Comparison of ENCODE assay signal across 1 cellular context in the genomic region with DNA sequence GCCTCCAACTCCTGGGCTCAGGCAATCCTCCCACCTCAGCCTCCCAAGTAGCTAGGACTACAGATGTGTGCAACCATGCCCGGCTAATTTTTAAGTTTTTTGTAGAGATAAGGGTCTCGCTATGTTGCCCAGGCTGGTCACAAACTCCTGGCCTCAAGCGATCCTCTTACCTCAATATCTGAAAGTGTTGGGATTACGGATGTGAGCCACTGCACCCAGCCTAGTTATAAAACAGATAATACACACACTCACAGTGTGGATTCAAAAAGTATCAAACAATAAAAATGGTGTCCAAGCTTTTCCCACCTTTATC.
TF ChIP-seq lines count a peak whose summit lies in the region.

No MANE protein-coding gene starts in this region.

TF ChIP-seq in K562, 482 proteins besides CTCF, POLR2A, EP300 and RAD21 (continues in another document):
- TF ChIP-seq FOXK1 (CRISPR knock-in tag; IDR thresholded peaks at IDR 0.05; ENCODE audit: borderline replicate concordance) (no peak), MEF2D (tag; conservative IDR thresholded peaks at IDR 0.05; ENCODE audit: low read depth) (no peak), HDGF (IDR thresholded peaks at IDR 0.05) (no peak), MAZ (CRISPR knock-in tag; conservative IDR thresholded peaks at IDR 0.05 in 1 of 2, IDR thresholded peaks at IDR 0.05 in 1 of 2) (no peak), NR3C1 (CRISPR knock-in tag; IDR thresholded peaks at IDR 0.05) (no peak), ZNF696 (CRISPR knock-in tag; conservative IDR thresholded peaks at IDR 0.05) (no peak), ELF2 (CRISPR knock-in tag; IDR thresholded peaks at IDR 0.05) (no peak), HNRNPUL1 (IDR thresholded peaks at IDR 0.05; ENCODE audit: low read length) (no peak), CBX2 (IDR thresholded peaks at IDR 0.05; ENCODE audit: insufficient read depth, low read length, poor library complexity, severe bottlenecking) (no peak), IFI16 (CRISPR knock-in tag; IDR thresholded peaks at IDR 0.05) (no peak), NFXL1 (CRISPR knock-in tag; IDR thresholded peaks at IDR 0.05) (no peak), ZNF146 (CRISPR knock-in tag; IDR thresholded peaks at IDR 0.05; ENCODE audit: unreplicated experiment) (no peak), RBM25 (IDR thresholded peaks at IDR 0.05; ENCODE audit: low read depth, low read length, severe bottlenecking) (no peak), ZNF263 (CRISPR knock-in tag; IDR thresholded peaks at IDR 0.05; ENCODE audit: borderline replicate concordance) (no peak), ZNF408 (CRISPR knock-in tag; IDR thresholded peaks at IDR 0.05; ENCODE audit: low read depth) (no peak), CBX5 (IDR thresholded peaks at IDR 0.05; ENCODE audit: borderline replicate concordance, low read depth) (no peak), ELF1 (tag; IDR thresholded peaks at IDR 0.05) (no peak), DPF2 (IDR thresholded peaks at IDR 0.05) (no peak), OTX1 (CRISPR knock-in tag; IDR thresholded peaks at IDR 0.05) (no peak)
- TF ChIP-seq, protein P1, sequence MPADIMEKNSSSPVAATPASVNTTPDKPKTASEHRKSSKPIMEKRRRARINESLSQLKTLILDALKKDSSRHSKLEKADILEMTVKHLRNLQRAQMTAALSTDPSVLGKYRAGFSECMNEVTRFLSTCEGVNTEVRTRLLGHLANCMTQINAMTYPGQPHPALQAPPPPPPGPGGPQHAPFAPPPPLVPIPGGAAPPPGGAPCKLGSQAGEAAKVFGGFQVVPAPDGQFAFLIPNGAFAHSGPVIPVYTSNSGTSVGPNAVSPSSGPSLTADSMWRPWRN (IDR thresholded peaks at IDR 0.05; ENCODE audit: low read depth), result no peak
- TF ChIP-seq, protein P2, sequence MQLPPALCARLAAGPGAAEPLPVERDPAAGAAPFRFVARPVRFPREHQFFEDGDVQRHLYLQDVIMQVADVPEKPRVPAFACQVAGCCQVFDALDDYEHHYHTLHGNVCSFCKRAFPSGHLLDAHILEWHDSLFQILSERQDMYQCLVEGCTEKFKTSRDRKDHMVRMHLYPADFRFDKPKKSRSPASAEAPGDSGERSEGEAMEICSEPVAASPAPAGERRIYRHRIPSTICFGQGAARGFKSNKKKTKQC (CRISPR knock-in tag; IDR thresholded peaks at IDR 0.05), result 0 out of 2 replicates have a peak, but pooled peaks have one; percentile 34
- TF ChIP-seq, protein P3, sequence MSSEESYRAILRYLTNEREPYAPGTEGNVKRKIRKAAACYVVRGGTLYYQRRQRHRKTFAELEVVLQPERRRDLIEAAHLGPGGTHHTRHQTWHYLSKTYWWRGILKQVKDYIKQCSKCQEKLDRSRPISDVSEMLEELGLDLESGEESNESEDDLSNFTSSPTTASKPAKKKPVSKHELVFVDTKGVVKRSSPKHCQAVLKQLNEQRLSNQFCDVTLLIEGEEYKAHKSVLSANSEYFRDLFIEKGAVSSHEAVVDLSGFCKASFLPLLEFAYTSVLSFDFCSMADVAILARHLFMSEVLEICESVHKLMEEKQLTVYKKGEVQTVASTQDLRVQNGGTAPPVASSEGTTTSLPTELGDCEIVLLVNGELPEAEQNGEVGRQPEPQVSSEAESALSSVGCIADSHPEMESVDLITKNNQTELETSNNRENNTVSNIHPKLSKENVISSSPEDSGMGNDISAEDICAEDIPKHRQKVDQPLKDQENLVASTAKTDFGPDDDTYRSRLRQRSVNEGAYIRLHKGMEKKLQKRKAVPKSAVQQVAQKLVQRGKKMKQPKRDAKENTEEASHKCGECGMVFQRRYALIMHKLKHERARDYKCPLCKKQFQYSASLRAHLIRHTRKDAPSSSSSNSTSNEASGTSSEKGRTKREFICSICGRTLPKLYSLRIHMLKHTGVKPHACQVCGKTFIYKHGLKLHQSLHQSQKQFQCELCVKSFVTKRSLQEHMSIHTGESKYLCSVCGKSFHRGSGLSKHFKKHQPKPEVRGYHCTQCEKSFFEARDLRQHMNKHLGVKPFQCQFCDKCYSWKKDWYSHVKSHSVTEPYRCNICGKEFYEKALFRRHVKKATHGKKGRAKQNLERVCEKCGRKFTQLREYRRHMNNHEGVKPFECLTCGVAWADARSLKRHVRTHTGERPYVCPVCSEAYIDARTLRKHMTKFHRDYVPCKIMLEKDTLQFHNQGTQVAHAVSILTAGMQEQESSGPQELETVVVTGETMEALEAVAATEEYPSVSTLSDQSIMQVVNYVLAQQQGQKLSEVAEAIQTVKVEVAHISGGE (CRISPR knock-in tag; IDR thresholded peaks at IDR 0.05), result no peak
- TF ChIP-seq, protein P4, sequence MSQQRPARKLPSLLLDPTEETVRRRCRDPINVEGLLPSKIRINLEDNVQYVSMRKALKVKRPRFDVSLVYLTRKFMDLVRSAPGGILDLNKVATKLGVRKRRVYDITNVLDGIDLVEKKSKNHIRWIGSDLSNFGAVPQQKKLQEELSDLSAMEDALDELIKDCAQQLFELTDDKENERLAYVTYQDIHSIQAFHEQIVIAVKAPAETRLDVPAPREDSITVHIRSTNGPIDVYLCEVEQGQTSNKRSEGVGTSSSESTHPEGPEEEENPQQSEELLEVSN (IDR thresholded peaks at IDR 0.05; ENCODE audit: borderline replicate concordance in 1 of 2, extremely low read depth in 1 of 2, insufficient read depth in 1 of 2, insufficient read length in 1 of 2, low read depth in 1 of 2, low read length in 1 of 2, poor library complexity in 1 of 2, severe bottlenecking in 1 of 2), result no peak
- TF ChIP-seq, protein P5, sequence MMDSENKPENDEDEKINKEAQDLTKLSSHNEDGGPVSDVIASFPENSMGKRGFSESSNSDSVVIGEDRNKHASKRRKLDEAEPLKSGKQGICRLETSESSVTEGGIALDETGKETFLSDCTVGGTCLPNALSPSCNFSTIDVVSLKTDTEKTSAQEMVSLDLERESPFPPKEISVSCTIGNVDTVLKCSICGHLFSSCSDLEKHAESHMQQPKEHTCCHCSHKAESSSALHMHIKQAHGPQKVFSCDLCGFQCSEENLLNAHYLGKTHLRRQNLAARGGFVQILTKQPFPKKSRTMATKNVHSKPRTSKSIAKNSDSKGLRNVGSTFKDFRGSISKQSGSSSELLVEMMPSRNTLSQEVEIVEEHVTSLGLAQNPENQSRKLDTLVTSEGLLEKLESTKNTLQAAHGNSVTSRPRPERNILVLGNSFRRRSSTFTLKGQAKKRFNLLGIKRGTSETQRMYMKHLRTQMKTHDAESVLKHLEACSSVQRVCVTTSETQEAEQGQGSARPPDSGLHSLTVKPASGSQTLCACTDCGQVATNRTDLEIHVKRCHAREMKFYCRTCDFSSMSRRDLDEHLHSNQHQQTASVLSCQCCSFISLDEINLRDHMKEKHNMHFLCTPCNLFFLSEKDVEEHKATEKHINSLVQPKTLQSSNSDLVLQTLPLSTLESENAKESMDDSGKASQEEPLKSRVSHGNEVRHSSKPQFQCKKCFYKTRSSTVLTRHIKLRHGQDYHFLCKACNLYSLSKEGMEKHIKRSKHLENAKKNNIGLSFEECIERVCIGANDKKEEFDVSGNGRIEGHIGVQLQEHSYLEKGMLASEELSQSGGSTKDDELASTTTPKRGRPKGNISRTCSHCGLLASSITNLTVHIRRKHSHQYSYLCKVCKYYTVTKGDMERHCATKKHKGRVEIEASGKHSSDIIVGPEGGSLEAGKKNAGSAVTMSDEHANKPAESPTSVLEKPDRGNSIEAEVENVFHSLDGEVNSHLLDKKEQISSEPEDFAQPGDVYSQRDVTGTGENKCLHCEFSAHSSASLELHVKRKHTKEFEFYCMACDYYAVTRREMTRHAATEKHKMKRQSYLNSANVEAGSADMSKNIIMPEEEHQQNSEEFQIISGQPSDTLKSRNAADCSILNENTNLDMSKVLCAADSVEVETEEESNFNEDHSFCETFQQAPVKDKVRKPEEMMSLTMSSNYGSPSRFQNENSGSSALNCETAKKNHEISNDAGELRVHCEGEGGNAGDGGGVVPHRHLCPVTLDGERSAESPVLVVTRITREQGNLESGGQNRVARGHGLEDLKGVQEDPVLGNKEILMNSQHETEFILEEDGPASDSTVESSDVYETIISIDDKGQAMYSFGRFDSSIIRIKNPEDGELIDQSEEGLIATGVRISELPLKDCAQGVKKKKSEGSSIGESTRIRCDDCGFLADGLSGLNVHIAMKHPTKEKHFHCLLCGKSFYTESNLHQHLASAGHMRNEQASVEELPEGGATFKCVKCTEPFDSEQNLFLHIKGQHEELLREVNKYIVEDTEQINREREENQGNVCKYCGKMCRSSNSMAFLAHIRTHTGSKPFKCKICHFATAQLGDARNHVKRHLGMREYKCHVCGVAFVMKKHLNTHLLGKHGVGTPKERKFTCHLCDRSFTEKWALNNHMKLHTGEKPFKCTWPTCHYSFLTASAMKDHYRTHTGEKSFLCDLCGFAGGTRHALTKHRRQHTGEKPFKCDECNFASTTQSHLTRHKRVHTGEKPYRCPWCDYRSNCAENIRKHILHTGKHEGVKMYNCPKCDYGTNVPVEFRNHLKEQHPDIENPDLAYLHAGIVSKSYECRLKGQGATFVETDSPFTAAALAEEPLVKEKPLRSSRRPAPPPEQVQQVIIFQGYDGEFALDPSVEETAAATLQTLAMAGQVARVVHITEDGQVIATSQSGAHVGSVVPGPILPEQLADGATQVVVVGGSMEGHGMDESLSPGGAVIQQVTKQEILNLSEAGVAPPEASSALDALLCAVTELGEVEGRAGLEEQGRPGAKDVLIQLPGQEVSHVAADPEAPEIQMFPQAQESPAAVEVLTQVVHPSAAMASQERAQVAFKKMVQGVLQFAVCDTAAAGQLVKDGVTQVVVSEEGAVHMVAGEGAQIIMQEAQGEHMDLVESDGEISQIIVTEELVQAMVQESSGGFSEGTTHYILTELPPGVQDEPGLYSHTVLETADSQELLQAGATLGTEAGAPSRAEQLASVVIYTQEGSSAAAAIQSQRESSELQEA (IDR thresholded peaks at IDR 0.05; ENCODE audit: low read depth), result no peak
- TF ChIP-seq, protein P6, sequence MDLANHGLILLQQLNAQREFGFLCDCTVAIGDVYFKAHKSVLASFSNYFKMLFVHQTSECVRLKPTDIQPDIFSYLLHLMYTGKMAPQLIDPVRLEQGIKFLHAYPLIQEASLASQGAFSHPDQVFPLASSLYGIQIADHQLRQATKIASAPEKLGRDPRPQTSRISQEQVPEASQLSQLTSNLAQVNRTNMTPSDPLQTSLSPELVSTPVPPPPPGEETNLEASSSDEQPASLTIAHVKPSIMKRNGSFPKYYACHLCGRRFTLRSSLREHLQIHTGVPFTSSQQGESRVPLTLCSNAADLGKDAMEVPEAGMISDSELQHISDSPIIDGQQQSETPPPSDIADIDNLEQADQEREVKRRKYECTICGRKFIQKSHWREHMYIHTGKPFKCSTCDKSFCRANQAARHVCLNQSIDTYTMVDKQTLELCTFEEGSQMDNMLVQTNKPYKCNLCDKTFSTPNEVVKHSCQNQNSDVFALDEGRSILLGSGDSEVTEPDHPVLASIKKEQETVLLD (IDR thresholded peaks at IDR 0.05), result no peak
- TF ChIP-seq, protein P7, sequence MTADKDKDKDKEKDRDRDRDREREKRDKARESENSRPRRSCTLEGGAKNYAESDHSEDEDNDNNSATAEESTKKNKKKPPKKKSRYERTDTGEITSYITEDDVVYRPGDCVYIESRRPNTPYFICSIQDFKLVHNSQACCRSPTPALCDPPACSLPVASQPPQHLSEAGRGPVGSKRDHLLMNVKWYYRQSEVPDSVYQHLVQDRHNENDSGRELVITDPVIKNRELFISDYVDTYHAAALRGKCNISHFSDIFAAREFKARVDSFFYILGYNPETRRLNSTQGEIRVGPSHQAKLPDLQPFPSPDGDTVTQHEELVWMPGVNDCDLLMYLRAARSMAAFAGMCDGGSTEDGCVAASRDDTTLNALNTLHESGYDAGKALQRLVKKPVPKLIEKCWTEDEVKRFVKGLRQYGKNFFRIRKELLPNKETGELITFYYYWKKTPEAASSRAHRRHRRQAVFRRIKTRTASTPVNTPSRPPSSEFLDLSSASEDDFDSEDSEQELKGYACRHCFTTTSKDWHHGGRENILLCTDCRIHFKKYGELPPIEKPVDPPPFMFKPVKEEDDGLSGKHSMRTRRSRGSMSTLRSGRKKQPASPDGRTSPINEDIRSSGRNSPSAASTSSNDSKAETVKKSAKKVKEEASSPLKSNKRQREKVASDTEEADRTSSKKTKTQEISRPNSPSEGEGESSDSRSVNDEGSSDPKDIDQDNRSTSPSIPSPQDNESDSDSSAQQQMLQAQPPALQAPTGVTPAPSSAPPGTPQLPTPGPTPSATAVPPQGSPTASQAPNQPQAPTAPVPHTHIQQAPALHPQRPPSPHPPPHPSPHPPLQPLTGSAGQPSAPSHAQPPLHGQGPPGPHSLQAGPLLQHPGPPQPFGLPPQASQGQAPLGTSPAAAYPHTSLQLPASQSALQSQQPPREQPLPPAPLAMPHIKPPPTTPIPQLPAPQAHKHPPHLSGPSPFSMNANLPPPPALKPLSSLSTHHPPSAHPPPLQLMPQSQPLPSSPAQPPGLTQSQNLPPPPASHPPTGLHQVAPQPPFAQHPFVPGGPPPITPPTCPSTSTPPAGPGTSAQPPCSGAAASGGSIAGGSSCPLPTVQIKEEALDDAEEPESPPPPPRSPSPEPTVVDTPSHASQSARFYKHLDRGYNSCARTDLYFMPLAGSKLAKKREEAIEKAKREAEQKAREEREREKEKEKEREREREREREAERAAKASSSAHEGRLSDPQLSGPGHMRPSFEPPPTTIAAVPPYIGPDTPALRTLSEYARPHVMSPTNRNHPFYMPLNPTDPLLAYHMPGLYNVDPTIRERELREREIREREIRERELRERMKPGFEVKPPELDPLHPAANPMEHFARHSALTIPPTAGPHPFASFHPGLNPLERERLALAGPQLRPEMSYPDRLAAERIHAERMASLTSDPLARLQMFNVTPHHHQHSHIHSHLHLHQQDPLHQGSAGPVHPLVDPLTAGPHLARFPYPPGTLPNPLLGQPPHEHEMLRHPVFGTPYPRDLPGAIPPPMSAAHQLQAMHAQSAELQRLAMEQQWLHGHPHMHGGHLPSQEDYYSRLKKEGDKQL (CRISPR knock-in tag; IDR thresholded peaks at IDR 0.05; ENCODE audit: borderline replicate concordance), result 0 out of 2 replicates have a peak, but pooled peaks have one; percentile 37
